23 cellular contexts compared by ENCODE assay signal in genomic region chr18:65876310-65876709, GRCh38.
"Had no signal": no experiment of that assay in that cellular context is flagged by ENCODE, and none has a peak within 500 bp of the region (broad histone marks: within the 10 kb centered on the region; RNA-seq: fewer than 3 reads in every experiment).

No MANE protein-coding gene starts in this region.

- H3K36me3 ChIP-seq: MG63, Peyer's patch, SJCRH30 had no signal

- H3K9me3 ChIP-seq: MG63, Peyer's patch, SJCRH30 had no signal

- H3K4me3 ChIP-seq: K562, MG63, PC-9, Peyer's patch, SJCRH30 had no signal

- H3K27ac ChIP-seq: HL-60, KMS-11, PC-9, Peyer's patch, SJCRH30 had no signal

- H3K27me3 ChIP-seq: MG63, Peyer's patch, SJCRH30 had no signal

- ATAC-seq: K562, Right ventricle myocardium inferior, SK-N-SH treated with all-trans-retinoic acid at 6 μM for 48 hours had no signal

- DNase-seq: Kasumi-1; MG63; NCI-H1092 treated with DMSO at 0.1 percent for 48 hours; NCI-H1436; NCI-H1694 treated with DMSO at 0.1 percent for 48 hours; NCI-H1930; NCI-H2081; NCI-H2107; NCI-H2227 treated with DMSO at 0.1 percent for 48 hours; NCI-H524; NCI-H526 treated with DMSO at 0.1 percent for 48 hours; NCI-H774; NK-92 treated with Interleukin-12 subunit alpha and Interleukin-12 subunit beta, amount 100 ng/mL, for 24 hours; PC-9; Peyer's patch; SHP77 treated with DMSO at 0.1 percent for 48 hours; SJCRH30; T-helper 1 cell had no signal

- H3K4me2 ChIP-seq: KMS-11, PC-9 had no signal

- H2AFZ ChIP-seq: PC-9 had no signal

- H3K4me1 ChIP-seq: Peyer's patch, SJCRH30 had no signal

- H3K9ac ChIP-seq: KMS-11 had no signal
